In genomic region chr20:13234961-13235360, GRCh38 we compare ENCODE assay signal across 28 cellular contexts. TPM values are rescaled to one million over a fixed set of nuclear protein-coding genes. Genes with fewer than 3 reads are reported as not detected.
"Had no signal": no experiment of that assay in that cellular context is flagged by ENCODE, and none has a peak within 500 bp of the region (broad histone marks: within the 10 kb centered on the region; RNA-seq: fewer than 3 reads in every experiment).

No MANE protein-coding gene starts in this region.

- H3K9me3 Mint-ChIP-seq: naive thymus-derived CD4-positive, alpha-beta T cell; natural killer cell; nephron; neural progenitor cell; stimulated activated effector memory CD8-positive, alpha-beta T cell treated with anti-CD3 and anti-CD28 coated beads, Interleukin-12 subunit alpha, Interleukin-12 subunit beta, amount 100 ng/mL, for 72 hours; stimulated activated naive CD8-positive, alpha-beta T cell treated with anti-CD3 and anti-CD28 coated beads, Interleukin-15, Interleukin-2, amounts not matched to agents 100 ng/mL and 50 ng/mL, for 24 hours had no signal

- H3K79me2 ChIP-seq: parathyroid adenoma had no signal

- H3K27me3 Mint-ChIP-seq: naive thymus-derived CD4-positive, alpha-beta T cell; progenitor cell of endocrine pancreas; stimulated activated naive CD8-positive, alpha-beta T cell treated with anti-CD3 and anti-CD28 coated beads, Interleukin-15, Interleukin-2, amounts not matched to agents 100 ng/mL and 50 ng/mL, for 24 hours; type B pancreatic cell had no signal

- H3K27ac Mint-ChIP-seq: natural killer cell; nephron; neural progenitor cell; progenitor cell of endocrine pancreas; stimulated activated effector memory CD8-positive, alpha-beta T cell treated with anti-CD3 and anti-CD28 coated beads, Interleukin-12 subunit alpha, Interleukin-12 subunit beta, amount 100 ng/mL, for 72 hours; stimulated activated naive B cell treated with anti-CD40 and anti-IgM and Interleukin-4, amounts not matched to agents 10 μg/mL and 1 μg/mL and 100 μg/mL, for 72 hours; stimulated activated naive CD8-positive, alpha-beta T cell treated with anti-CD3 and anti-CD28 coated beads, Interleukin-15, Interleukin-2, amounts not matched to agents 100 ng/mL and 50 ng/mL, for 24 hours; type B pancreatic cell had no signal

- H3K4me2 ChIP-seq: neural progenitor cell had no signal

- DNase-seq: naive thymus-derived CD4-positive, alpha-beta T cell; natural killer cell; occipital lobe; ovary; posterior cingulate gyrus; psoas muscle; right cardiac atrium; stimulated activated CD4-positive, alpha-beta T cell treated with anti-CD3 and anti-CD28 coated beads, Interleukin-15, amount 100 ng/mL, for 24 hours; stimulated activated CD4-positive, alpha-beta T cell treated with anti-CD3 and anti-CD28 coated beads, Interleukin-2, amount 100 ng/mL, for 24 hours; stimulated activated CD4-positive, alpha-beta T cell treated with anti-CD3 and anti-CD28 coated beads, Interleukin-2, amount 100 ng/mL, for 48 hours; stimulated activated CD4-positive, alpha-beta T cell treated with anti-CD3 and anti-CD28 coated beads, Interleukin-4, amount 100 ng/mL, for 24 hours; stimulated activated naive B cell treated with anti-CD40 and anti-IgM and Interleukin-4, amounts not matched to agents 10 μg/mL and 1 μg/mL and 100 μg/mL, for 72 hours; stimulated activated naive CD4-positive, alpha-beta T cell treated with Interleukin-2 at 50 U/mL for 16 hours; stomach; thyroid gland; upper lobe of right lung; uterus had no signal

- H3K4me3 ChIP-seq: neural progenitor cell, ovary, psoas muscle, skin epidermis, stomach, thoracic aorta, thyroid gland, tibial nerve, upper lobe of right lung, uterus had no signal

- H3K36me3 ChIP-seq: neural progenitor cell, ovary, stomach, thoracic aorta, thyroid gland, tibial nerve, upper lobe of right lung, uterus had no signal

- H3K4me3 Mint-ChIP-seq: naive thymus-derived CD4-positive, alpha-beta T cell; natural killer cell; nephron; neural progenitor cell; stimulated activated effector memory CD8-positive, alpha-beta T cell treated with anti-CD3 and anti-CD28 coated beads, Interleukin-12 subunit alpha, Interleukin-12 subunit beta, amount 100 ng/mL, for 72 hours; stimulated activated naive B cell treated with anti-CD40 and anti-IgM and Interleukin-4, amounts not matched to agents 10 μg/mL and 1 μg/mL and 100 μg/mL, for 72 hours; stimulated activated naive CD8-positive, alpha-beta T cell treated with anti-CD3 and anti-CD28 coated beads, Interleukin-15, Interleukin-2, amounts not matched to agents 100 ng/mL and 50 ng/mL, for 24 hours; type B pancreatic cell had no signal

- H2AFZ ChIP-seq: neural progenitor cell, parathyroid adenoma had no signal

- H3K27me3 ChIP-seq: neural progenitor cell, ovary, stomach, thyroid gland, tibial nerve, upper lobe of right lung, uterus had no signal

- H3K27ac ChIP-seq: neural progenitor cell, ovary, parathyroid adenoma, psoas muscle, skin epidermis, stomach, thoracic aorta, thyroid gland, tibial nerve, upper lobe of right lung, uterus had no signal

- H3K9me3 ChIP-seq: ovary, psoas muscle, stomach, thoracic aorta, thyroid gland, tibial nerve, upper lobe of right lung, uterus had no signal

- H3K9ac ChIP-seq: neural progenitor cell, parathyroid adenoma had no signal

- H3K36me3 Mint-ChIP-seq: natural killer cell; neural progenitor cell; stimulated activated effector memory CD8-positive, alpha-beta T cell treated with anti-CD3 and anti-CD28 coated beads, Interleukin-12 subunit alpha, Interleukin-12 subunit beta, amount 100 ng/mL, for 72 hours; stimulated activated naive B cell treated with anti-CD40 and anti-IgM and Interleukin-4, amounts not matched to agents 10 μg/mL and 1 μg/mL and 100 μg/mL, for 72 hours; type B pancreatic cell had no signal

- H3K4me1 ChIP-seq: parathyroid adenoma, psoas muscle, stomach, tibial nerve, upper lobe of right lung, uterus had no signal

- H3K4me1 Mint-ChIP-seq: nephron had no signal

RNA-seq across cellular contexts. Expression of gene ISM1, which starts 13.9 kb away (rescaled TPM):
- polyA plus RNA-seq: neural cell had no signal
